8 cellular contexts compared by ENCODE assay signal in the genomic region with DNA sequence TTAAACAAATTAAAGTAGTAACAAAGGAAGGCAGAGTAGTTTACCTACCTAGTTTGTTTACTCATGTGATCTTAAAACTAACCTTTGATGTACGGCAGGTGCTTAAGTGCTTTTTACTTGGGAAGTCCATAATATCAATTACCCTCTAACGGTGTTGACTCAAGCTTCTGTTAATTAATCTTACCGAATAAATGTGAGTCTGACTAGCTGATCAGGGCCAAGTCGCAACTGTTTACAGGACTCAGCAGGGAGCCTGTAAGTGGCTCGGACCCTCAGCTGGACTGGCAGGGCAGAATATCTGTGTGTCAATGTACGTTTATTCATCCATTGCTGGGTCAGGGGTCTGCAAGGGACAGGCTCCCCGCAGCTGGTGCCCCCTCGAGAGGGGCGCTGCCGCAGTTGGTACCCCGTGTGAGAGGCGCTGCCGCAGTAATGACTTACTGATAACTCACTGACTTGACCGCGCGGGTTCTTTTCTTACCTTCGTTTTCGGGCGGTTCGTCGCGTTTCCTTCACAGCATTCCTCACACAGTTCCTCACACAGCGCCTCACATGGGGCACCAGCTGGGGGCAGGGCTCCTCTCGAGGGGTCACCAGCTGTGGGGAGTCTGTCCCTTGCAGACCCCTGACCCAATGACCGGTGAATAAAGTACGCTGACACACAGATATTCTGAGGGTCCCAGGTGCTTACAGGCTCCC. TPM values are rescaled to one million over a fixed set of nuclear protein-coding genes. Genes with fewer than 3 reads are reported as not detected.
DNase-seq lines count a peak whose midpoint lies in the region; ATAC-seq and TF ChIP-seq lines count a peak whose summit lies in the region.

No MANE protein-coding gene starts in this region.

- H3K4me3 ChIP-seq in left ventricle myocardium inferior, result peak overlapping the region; percentile 70

- peak; percentile 53 for ATAC-seq in GM21723 (IDR thresholded peaks at IDR 0.05; ENCODE audit: unreplicated experiment)
- ATAC-seq in HG02970 (IDR thresholded peaks at IDR 0.05; ENCODE audit: low FRiP score, unreplicated experiment), result no peak

- H3K36me3 ChIP-seq in left ventricle myocardium inferior, result no peaks in the 10 kb centered on the region

- peaks cover 43% of the 10 kb centered on the region for H3K27me3 ChIP-seq in left ventricle myocardium inferior (ENCODE audit: low read depth)

- TF ChIP-seq CTCF in left ventricle myocardium inferior (IDR thresholded peaks at IDR 0.05; ENCODE audit: borderline replicate concordance), result no peak

- H3K9me3 ChIP-seq in left ventricle myocardium inferior (replicated peaks), result no peaks in the 10 kb centered on the region

- H3K27ac ChIP-seq in left ventricle myocardium inferior (replicated peaks), result no peak overlapping the region

- intact Hi-C loops in left ventricle myocardium inferior (cut with micrococcal nuclease), result no loop called here

- DNase-seq in COLO668 (lab: John Stamatoyannopoulos, UW; ENCODE audit: unreplicated experiment) (peak; percentile 50), NCI-H2107 (lab: John Stamatoyannopoulos, UW) (peak; percentile 16), left ventricle myocardium inferior (no peak), renal cortical epithelial cell (ENCODE audit: low read depth) (peak; percentile 51), NCI-H2171 (lab: John Stamatoyannopoulos, UW) (no peak)
- peak; percentile 2 for DNase-seq in activated T-helper 9 cell treated with anti-CD3 and anti-CD28 coated beads, Interleukin-2, amount 50 U/mL, for 16 hours (ENCODE audit: low read depth)

- H3K4me1 ChIP-seq in left ventricle myocardium inferior, result peaks cover 9% of the 10 kb centered on the region

RNA-seq across cellular contexts. Expression of a gene that starts 2.9 kb away (rescaled TPM):
- total RNA-seq in left ventricle myocardium inferior (0.49 TPM), renal cortical epithelial cell (0.45 and 0.87 TPM in 2 replicates)

Comparison
In these comparisons a context has a peak if more than half of its experiments do, and no peak if none do; other contexts are left out.
1. DNase-seq: peak in COLO668 (single experiment), NCI-H2107 (single experiment), activated T-helper 9 cell treated with anti-CD3 and anti-CD28 coated beads, Interleukin-2, amount 50 U/mL, for 16 hours (single experiment) and renal cortical epithelial cell (single experiment); none in left ventricle myocardium inferior (single experiment) and NCI-H2171 (single experiment).